ENCODE assay signal across 8 cellular contexts in genomic region chr12:124862768-124863408, GRCh38. TPM values are rescaled to one million over a fixed set of nuclear protein-coding genes. Genes with fewer than 3 reads are reported as not detected.
DNase-seq lines count a peak whose midpoint lies in the region; ATAC-seq and TF ChIP-seq lines count a peak whose summit lies in the region.

No MANE protein-coding gene starts in this region.

- peak; percentile 21 for ATAC-seq in GM19324 (IDR thresholded peaks at IDR 0.05; ENCODE audit: low FRiP score, unreplicated experiment)
- ATAC-seq in HG03342 (IDR thresholded peaks at IDR 0.05; ENCODE audit: unreplicated experiment) = peak; percentile 15
- ATAC-seq in upper lobe of left lung (ENCODE audit: low FRiP score in 2 of 2) = peak in 1 of 2 donors; percentile 7

- peak overlapping the region; percentile 47 for H3K9ac ChIP-seq in endocrine pancreas (ENCODE audit: control insufficient read depth, insufficient read depth, low read length)
- peak overlapping the region; percentile 68 to 76 for H3K9ac ChIP-seq in mucosa of rectum (ENCODE audit: low read depth in 1 of 2, low read length in 2 of 2)

- no peak overlapping the region for H3K4me3 ChIP-seq in endocrine pancreas (ENCODE audit: control insufficient read depth, insufficient read depth, low read length)
- H3K4me3 ChIP-seq in mucosa of rectum (ENCODE audit: low read length in 2 of 2) = peak overlapping the region; percentile 76 to 81
- H3K4me3 ChIP-seq in upper lobe of left lung = peak overlapping the region; percentile 66 to 80 (median 72)

- no peak for TF ChIP-seq CTCF in upper lobe of left lung (IDR thresholded peaks at IDR 0.05)

- H3K9me3 Mint-ChIP-seq in T-helper 2 cell treated with Interferon-gamma antibody and Interleukin-4, amounts not matched to agents 5 μg/mL and 100 μg/mL, for 36 hours = no peaks in the 10 kb centered on the region

- DNase-seq in CD1c-positive myeloid dendritic cell (ENCODE audit: extremely low spot score) = peak; percentile 35
- no peak for DNase-seq in T-helper 2 cell treated with Interferon-gamma antibody and Interleukin-4, amounts not matched to agents 5 μg/mL and 100 μg/mL, for 36 hours (ENCODE audit: low spot score)
- DNase-seq in upper lobe of left lung = peak in 1 of 2 donors; percentile 30
- no peak for DNase-seq in effector CD4-positive, alpha-beta T cell

- WGBS in upper lobe of left lung, 2 donors = 22 to 76% methylated on average over 6 to 21 of the region's 22 CpGs

- H3K9me3 ChIP-seq in endocrine pancreas (ENCODE audit: control insufficient read depth, low read length) = no peaks in the 10 kb centered on the region
- no peaks in the 10 kb centered on the region for H3K9me3 ChIP-seq in mucosa of rectum (ENCODE audit: control insufficient read depth in 2 of 2, low read length in 2 of 2)
- H3K9me3 ChIP-seq in upper lobe of left lung = no peaks in the 10 kb centered on the region

- H3K27me3 ChIP-seq in endocrine pancreas (ENCODE audit: control insufficient read depth, insufficient read depth, low read length) (no peaks in the 10 kb centered on the region), mucosa of rectum (ENCODE audit: control insufficient read depth in 2 of 2, insufficient read depth in 2 of 2, low read length in 2 of 2) (no peaks in the 10 kb centered on the region), upper lobe of left lung (no peaks in the 10 kb centered on the region)

- no peak for TF ChIP-seq POLR2A in upper lobe of left lung (IDR thresholded peaks at IDR 0.05)

- H3K4me3 Mint-ChIP-seq in T-helper 2 cell treated with Interferon-gamma antibody and Interleukin-4, amounts not matched to agents 5 μg/mL and 100 μg/mL, for 36 hours = peak overlapping the region; percentile 70

- no peak for TF ChIP-seq EP300 in upper lobe of left lung (IDR thresholded peaks at IDR 0.05)

- H3K27me3 Mint-ChIP-seq in T-helper 2 cell treated with Interferon-gamma antibody and Interleukin-4, amounts not matched to agents 5 μg/mL and 100 μg/mL, for 36 hours (ENCODE audit: low read depth) = no peaks in the 10 kb centered on the region

- H3K27ac ChIP-seq in mucosa of rectum (ENCODE audit: low read depth in 2 of 2, low read length in 2 of 2) (peak overlapping the region in 1 of 2 donors; percentile 61), upper lobe of left lung (peak overlapping the region in 2 of 4 donors; percentile 79 to 81)

- H3K4me1 ChIP-seq in endocrine pancreas (ENCODE audit: control insufficient read depth, insufficient read depth, low read length) (no peaks in the 10 kb centered on the region), mucosa of rectum (ENCODE audit: control insufficient read depth in 2 of 2, insufficient read depth in 2 of 2, low read length in 2 of 2) (peaks cover 7 to 15% of the 10 kb centered on the region in 2 donors), upper lobe of left lung (peaks cover 12 to 50% (median 29%) of the 10 kb centered on the region in 4 donors)

- H3K27ac Mint-ChIP-seq in T-helper 2 cell treated with Interferon-gamma antibody and Interleukin-4, amounts not matched to agents 5 μg/mL and 100 μg/mL, for 36 hours = peak overlapping the region; percentile 21

- no peaks in the 10 kb centered on the region for H3K36me3 Mint-ChIP-seq in T-helper 2 cell treated with Interferon-gamma antibody and Interleukin-4, amounts not matched to agents 5 μg/mL and 100 μg/mL, for 36 hours (ENCODE audit: low read depth)

- H3K36me3 ChIP-seq in endocrine pancreas (ENCODE audit: control insufficient read depth, insufficient read depth, low read length) = no peaks in the 10 kb centered on the region
- peaks cover 0 to 4% of the 10 kb centered on the region in 2 donors for H3K36me3 ChIP-seq in mucosa of rectum (ENCODE audit: control insufficient read depth in 2 of 2, insufficient read depth in 2 of 2, low read length in 2 of 2)
- H3K36me3 ChIP-seq in upper lobe of left lung = no peaks in the 10 kb centered on the region

- peaks cover 18% of the 10 kb centered on the region for H3K4me1 Mint-ChIP-seq in T-helper 2 cell treated with Interferon-gamma antibody and Interleukin-4, amounts not matched to agents 5 μg/mL and 100 μg/mL, for 36 hours (ENCODE audit: low read depth)

RNA-seq across cellular contexts. Expression of gene SCARB1, which starts 0.8 kb away (rescaled TPM):
- 10 to 100 TPM; 10.0 to 51.3 (median 22.5) TPM for total RNA-seq in upper lobe of left lung

RNA-seq across cellular contexts. Expression of gene UBC, which starts 51.6 kb away (rescaled TPM):
- total RNA-seq in upper lobe of left lung = 1,000 to 10,000 TPM in 5 of 6 donors, 100 to 1,000 TPM in 1; 649 to 1,729 (median 1,078) TPM
